In genomic region chr11:76237041-76237649, GRCh38 we compare ENCODE assay signal across 12 cellular contexts. TPM values are rescaled to one million over a fixed set of nuclear protein-coding genes. Genes with fewer than 3 reads are reported as not detected.
DNase-seq lines count a peak whose midpoint lies in the region; ATAC-seq, FAIRE-seq and TF ChIP-seq lines count a peak whose summit lies in the region.
"Had no signal": no experiment of that assay in that cellular context is flagged by ENCODE, and none has a peak within 500 bp of the region (broad histone marks: within the 10 kb centered on the region; RNA-seq: fewer than 3 reads in every experiment).

No MANE protein-coding gene starts in this region.

- peak overlapping the region; percentile 90 for H3K4me3 Mint-ChIP-seq in CD8-positive, alpha-beta T cell
- peak overlapping the region; percentile 100 for H3K4me3 Mint-ChIP-seq in H9
- H3K4me3 Mint-ChIP-seq in activated naive CD8-positive, alpha-beta T cell treated with anti-CD3 and anti-CD28 coated beads, Interleukin-2, amount 10 ng/mL, durations not matched to agents 7 days and 5 days: peak overlapping the region; percentile 90
- peak overlapping the region; percentile 89 for H3K4me3 Mint-ChIP-seq in natural killer cell treated with Interleukin-12 subunit alpha and Interleukin-12 subunit beta and Interleukin-15 and Interleukin-18, amount 100 ng/mL, for 72 hours

- no peak overlapping the region for H2AK5ac ChIP-seq in H9 (ENCODE audit: insufficient read length, low read length)

- no peaks in the 10 kb centered on the region for H3K36me3 ChIP-seq in CD8-positive, alpha-beta T cell (ENCODE audit: insufficient read depth, low read length)
- H3K36me3 ChIP-seq: ascending aorta had no signal

- H3K56ac ChIP-seq in H9 (ENCODE audit: insufficient read length, low read depth, low read length): no peak overlapping the region

- no peak overlapping the region for H3K18ac ChIP-seq in H9 (ENCODE audit: insufficient read length, low read depth, low read length)

- FAIRE-seq in HTR-8/SVneo (lab: Jason Lieb, UNC): no peak
- FAIRE-seq: G401.6, urothelium cell line had no signal

- CTCF ChIA-PET in CD8-positive, alpha-beta T cell (lab: Charles Lee): interaction anchor here (1.2 to 5.4 kb wide), 3 partner anchors 28 to 85 kb away, joined by 3 to 81 read pairs (median 8); no protein-coding TSS in a partner anchor

- no peak overlapping the region for H3K27ac ChIP-seq in CD8-positive, alpha-beta T cell (ENCODE audit: low read depth, low read length)
- H3K27ac ChIP-seq in H9 (ENCODE audit: insufficient read length, low read depth, low read length): no peak overlapping the region

- no peak overlapping the region for H3K4me3 ChIP-seq in CD8-positive, alpha-beta T cell (ENCODE audit: low read depth, low read length)

- DNase-seq in CD8-positive, alpha-beta T cell: no peak
- DNase-seq in H9: no peak
- DNase-seq in activated naive CD8-positive, alpha-beta T cell treated with anti-CD3 and anti-CD28 coated beads, Interleukin-2, amount 10 ng/mL, durations not matched to agents 7 days and 5 days: no peak
- no peak for DNase-seq in natural killer cell treated with Interleukin-12 subunit alpha and Interleukin-12 subunit beta and Interleukin-15 and Interleukin-18, amount 100 ng/mL, for 72 hours (ENCODE audit: low spot score)
- DNase-seq in NCI-H1417 treated with DMSO at 0.1 percent for 48 hours (lab: John Stamatoyannopoulos, UW): no peak
- no peak for DNase-seq in HTR-8/SVneo (ENCODE audit: insufficient read length, low spot score)
- DNase-seq: hippocampal formation had no signal

- peak overlapping the region; percentile 79 for H3K4me2 ChIP-seq in H9 (ENCODE audit: insufficient read depth, insufficient read length, low read length)

- no peak overlapping the region for H4K91ac ChIP-seq in H9 (ENCODE audit: insufficient read length, low read depth, low read length)

- H2BK15ac ChIP-seq in H9 (ENCODE audit: low read depth, low read length): no peak overlapping the region

- no peak overlapping the region for H4K5ac ChIP-seq in H9 (ENCODE audit: insufficient read length, low read depth, low read length)

- peaks cover 28% of the 10 kb centered on the region for H3K4me1 Mint-ChIP-seq in CD8-positive, alpha-beta T cell (ENCODE audit: low read depth)
- peaks cover 9 to 20% of the 10 kb centered on the region in 2 experiments; a peak in 3 of 4 replicates for H3K4me1 Mint-ChIP-seq in H9
- H3K4me1 Mint-ChIP-seq in activated naive CD8-positive, alpha-beta T cell treated with anti-CD3 and anti-CD28 coated beads, Interleukin-2, amount 10 ng/mL, durations not matched to agents 7 days and 5 days: peaks cover 32% of the 10 kb centered on the region
- peaks cover 22 to 26% of the 10 kb centered on the region in 2 donors for H3K4me1 Mint-ChIP-seq in natural killer cell treated with Interleukin-12 subunit alpha and Interleukin-12 subunit beta and Interleukin-15 and Interleukin-18, amount 100 ng/mL, for 72 hours (ENCODE audit: low read depth in 2 of 2)

- H3T11ph ChIP-seq in H9 (ENCODE audit: low read length): no peak overlapping the region

- no peak overlapping the region for H2AFZ ChIP-seq in H9 (ENCODE audit: low read length)

- POLR2A ChIA-PET in CD8-positive, alpha-beta T cell (lab: Charles Lee): interaction anchor here (5.1 kb wide), 1 partner anchor 27 kb away, joined by 46 read pairs; no protein-coding TSS in a partner anchor
- POLR2A ChIA-PET in activated naive CD8-positive, alpha-beta T cell treated with anti-CD3 and anti-CD28 coated beads, Interleukin-2, amount 10 ng/mL, durations not matched to agents 7 days and 5 days (lab: Charles Lee): interaction anchor here (4.4 kb wide), 1 partner anchor 28 kb away, joined by 47 read pairs; no protein-coding TSS in a partner anchor

- H3K4me1 ChIP-seq in CD8-positive, alpha-beta T cell (ENCODE audit: insufficient read depth, low read length): peaks cover 31% of the 10 kb centered on the region
- H3K4me1 ChIP-seq in H9 (ENCODE audit: insufficient read depth, low read length): no peaks in the 10 kb centered on the region

- no peak overlapping the region for H3K23ac ChIP-seq in H9 (ENCODE audit: insufficient read length, low read depth, low read length)

- H3K79me2 ChIP-seq in H9 (ENCODE audit: insufficient read depth, low read length): no peaks in the 10 kb centered on the region

- no peaks in the 10 kb centered on the region for H3K27me3 Mint-ChIP-seq in CD8-positive, alpha-beta T cell (ENCODE audit: low read depth)
- peaks cover 19% of the 10 kb centered on the region for H3K27me3 Mint-ChIP-seq in H9 (ENCODE audit: low read depth)
- no peaks in the 10 kb centered on the region for H3K27me3 Mint-ChIP-seq in activated naive CD8-positive, alpha-beta T cell treated with anti-CD3 and anti-CD28 coated beads, Interleukin-2, amount 10 ng/mL, durations not matched to agents 7 days and 5 days
- peaks cover 2 to 6% of the 10 kb centered on the region in 2 donors for H3K27me3 Mint-ChIP-seq in natural killer cell treated with Interleukin-12 subunit alpha and Interleukin-12 subunit beta and Interleukin-15 and Interleukin-18, amount 100 ng/mL, for 72 hours

- H2BK5ac ChIP-seq in H9 (ENCODE audit: insufficient read length, low read length): no peak overlapping the region

- WGBS in H9 (ENCODE audit: extremely low coverage, insufficient read length, low lambda C conversion rate): no CpG with 5 or more reads among the region's 8 CpGs

- no peaks in the 10 kb centered on the region for H3K9me3 Mint-ChIP-seq in CD8-positive, alpha-beta T cell
- H3K9me3 Mint-ChIP-seq in H9: peaks cover 6 to 7% of the 10 kb centered on the region in 2 experiments; a peak in 2 of 5 replicates
- H3K9me3 Mint-ChIP-seq in activated naive CD8-positive, alpha-beta T cell treated with anti-CD3 and anti-CD28 coated beads, Interleukin-2, amount 10 ng/mL, durations not matched to agents 7 days and 5 days: no peaks in the 10 kb centered on the region
- H3K9me3 Mint-ChIP-seq in natural killer cell treated with Interleukin-12 subunit alpha and Interleukin-12 subunit beta and Interleukin-15 and Interleukin-18, amount 100 ng/mL, for 72 hours: no peaks in the 10 kb centered on the region

- H2BK120ac ChIP-seq in H9 (ENCODE audit: low read depth, low read length, poor library complexity, severe bottlenecking): no peak overlapping the region

- no peak overlapping the region for H3K14ac ChIP-seq in H9 (ENCODE audit: insufficient read depth, low read length)

- peaks cover 10% of the 10 kb centered on the region for H3K23me2 ChIP-seq in H9 (ENCODE audit: insufficient read length, low read depth, low read length, poor library complexity, severe bottlenecking)

- no peak overlapping the region for H3K9ac ChIP-seq in H9 (ENCODE audit: extremely low read depth, insufficient read length, low read length)

- no peak overlapping the region for H3K4ac ChIP-seq in H9 (ENCODE audit: low read depth, low read length)

- no peak overlapping the region for H2BK20ac ChIP-seq in H9 (ENCODE audit: low read depth, low read length, poor library complexity, severe bottlenecking)

- no peak overlapping the region for H2BK12ac ChIP-seq in H9 (ENCODE audit: insufficient read length, low read depth, low read length)

- H4K20me1 ChIP-seq in H9 (ENCODE audit: control insufficient read depth, insufficient read depth, insufficient read length): no peaks in the 10 kb centered on the region

- intact Hi-C loops in CD8-positive, alpha-beta T cell (cut with DNase I, micrococcal nuclease): loop anchor here (10.0 kb wide), 3 partner anchors 422 to 1742 kb away; partner anchors contain the start of genes LIPT2 (in 1 of the 2) and UVRAG (in 1 of the 2)

- H4K8ac ChIP-seq in H9 (replicated peaks; ENCODE audit: insufficient read length, low read depth, low read length): no peak overlapping the region

- no peak for TF ChIP-seq CTCF in CD8-positive, alpha-beta T cell (IDR thresholded peaks at IDR 0.05)
- TF ChIP-seq CTCF in H9 (conservative IDR thresholded peaks at IDR 0.05): no peak

- no peaks in the 10 kb centered on the region for H3K27me3 ChIP-seq in CD8-positive, alpha-beta T cell (ENCODE audit: insufficient read depth, low read length)
- H3K27me3 ChIP-seq in H9 (ENCODE audit: insufficient read depth, low read length): no peaks in the 10 kb centered on the region
- H3K27me3 ChIP-seq: ascending aorta had no signal

- H3K79me1 ChIP-seq in H9 (ENCODE audit: insufficient read depth, low read depth, low read length, poor library complexity, severe bottlenecking): no peaks in the 10 kb centered on the region

- no peak overlapping the region for H3K27ac Mint-ChIP-seq in CD8-positive, alpha-beta T cell
- no peak overlapping the region for H3K27ac Mint-ChIP-seq in H9
- no peak overlapping the region for H3K27ac Mint-ChIP-seq in activated naive CD8-positive, alpha-beta T cell treated with anti-CD3 and anti-CD28 coated beads, Interleukin-2, amount 10 ng/mL, durations not matched to agents 7 days and 5 days
- peak overlapping the region; percentile 93 to 97 for H3K27ac Mint-ChIP-seq in natural killer cell treated with Interleukin-12 subunit alpha and Interleukin-12 subunit beta and Interleukin-15 and Interleukin-18, amount 100 ng/mL, for 72 hours

- no peak for ATAC-seq in CD8-positive, alpha-beta T cell
- ATAC-seq in activated naive CD8-positive, alpha-beta T cell treated with anti-CD3 and anti-CD28 coated beads, Interleukin-2, amount 10 ng/mL, durations not matched to agents 7 days and 5 days (ENCODE audit: low read depth): no peak
- ATAC-seq in natural killer cell treated with Interleukin-12 subunit alpha and Interleukin-12 subunit beta and Interleukin-15 and Interleukin-18, amount 100 ng/mL, for 72 hours: no peak
- no peak for ATAC-seq in HG03460 (IDR thresholded peaks at IDR 0.05; ENCODE audit: unreplicated experiment)
- ATAC-seq: mucosa of descending colon had no signal

- H3K36me3 Mint-ChIP-seq in CD8-positive, alpha-beta T cell: peaks cover 6% of the 10 kb centered on the region
- H3K36me3 Mint-ChIP-seq in H9 (ENCODE audit: insufficient read depth in 1 of 3, low read depth in 3 of 3): no peaks in the 10 kb centered on the region; a peak in 1 of 7 replicates
- peaks cover 4% of the 10 kb centered on the region for H3K36me3 Mint-ChIP-seq in activated naive CD8-positive, alpha-beta T cell treated with anti-CD3 and anti-CD28 coated beads, Interleukin-2, amount 10 ng/mL, durations not matched to agents 7 days and 5 days
- H3K36me3 Mint-ChIP-seq in natural killer cell treated with Interleukin-12 subunit alpha and Interleukin-12 subunit beta and Interleukin-15 and Interleukin-18, amount 100 ng/mL, for 72 hours: no peaks in the 10 kb centered on the region

- no peaks in the 10 kb centered on the region for H3K9me3 ChIP-seq in CD8-positive, alpha-beta T cell (ENCODE audit: low read length)
- H3K9me3 ChIP-seq in H9 (ENCODE audit: control insufficient read depth, low read depth, low read length): no peaks in the 10 kb centered on the region
- H3K9me3 ChIP-seq: ascending aorta, mucosa of descending colon had no signal

RNA-seq across cellular contexts. Expression of gene WNT11, which starts 30.8 kb away (rescaled TPM):
- 10 to 100 TPM; 10.8 to 12.3 TPM for total RNA-seq in CD8-positive, alpha-beta T cell
- total RNA-seq in H9 (2021): 0.18 TPM in 1 of 2 replicates, not detected in the other
- total RNA-seq in activated naive CD8-positive, alpha-beta T cell treated with anti-CD3 and anti-CD28 coated beads, Interleukin-2, amount 10 ng/mL, durations not matched to agents 7 days and 5 days: 1 to 10 TPM; 1.4 to 2.1 TPM
- 1 to 10 TPM in 1 of 2 donors, under 1 TPM in 1; 0.57 to 1.7 TPM for total RNA-seq in natural killer cell treated with Interleukin-12 subunit alpha and Interleukin-12 subunit beta and Interleukin-15 and Interleukin-18, amount 100 ng/mL, for 72 hours

Comparison
In these comparisons a context has a peak if more than half of its experiments do, and no peak if none do; other contexts are left out.
1. H3K27ac Mint-ChIP-seq: peak in natural killer cell treated with Interleukin-12 subunit alpha and Interleukin-12 subunit beta and Interleukin-15 and Interleukin-18, amount 100 ng/mL, for 72 hours (2 of 2); none in CD8-positive, alpha-beta T cell (single experiment), H9 (0 of 3) and activated naive CD8-positive, alpha-beta T cell treated with anti-CD3 and anti-CD28 coated beads, Interleukin-2, amount 10 ng/mL, durations not matched to agents 7 days and 5 days (single experiment).
2. Peak in every context shown above with its lines, with median percentiles within 50 percentile points of each other: H3K4me3 Mint-ChIP-seq.